8 cellular contexts compared by ENCODE assay signal in the genomic region with DNA sequence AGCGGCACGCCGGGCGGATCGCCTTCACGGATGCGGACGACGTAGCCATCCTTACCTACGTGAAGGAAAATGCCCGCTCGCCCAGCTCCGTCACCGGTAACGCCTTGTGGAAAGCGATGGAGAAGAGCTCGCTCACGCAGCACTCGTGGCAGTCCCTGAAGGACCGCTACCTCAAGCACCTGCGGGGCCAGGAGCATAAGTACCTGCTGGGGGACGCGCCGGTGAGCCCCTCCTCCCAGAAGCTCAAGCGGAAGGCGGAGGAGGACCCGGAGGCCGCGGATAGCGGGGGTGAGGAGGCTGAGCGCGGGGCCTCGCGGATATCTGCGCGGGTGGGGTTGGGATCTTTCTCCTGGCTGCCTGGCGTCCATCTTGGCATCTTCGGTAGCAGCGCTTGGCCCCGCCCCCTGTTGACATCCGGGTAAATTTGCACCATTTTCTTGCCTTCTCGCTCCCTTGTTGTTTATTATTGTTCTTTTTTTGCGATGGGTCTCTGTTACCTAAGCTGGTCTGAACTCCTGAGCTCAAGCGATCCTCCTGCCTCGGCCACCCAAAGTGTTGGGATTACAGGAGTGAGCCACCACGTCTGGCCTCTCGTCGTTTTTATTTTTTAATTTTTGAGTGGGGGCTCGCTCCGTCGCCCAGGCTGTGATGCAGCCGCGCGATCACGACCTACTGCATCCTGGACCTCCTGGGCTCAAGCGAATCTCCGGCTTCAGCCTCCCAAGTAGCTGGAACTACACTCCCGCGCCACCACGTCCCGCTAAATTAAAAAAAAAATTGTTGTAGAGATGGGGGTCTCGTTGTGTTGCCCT.
A peak's percentile ranks its signal among the peaks of the same experiment; 100 is the strongest.
DNase-seq lines count a peak whose midpoint lies in the region; ATAC-seq lines count a peak whose summit lies in the region.

No MANE protein-coding gene starts in this region.

- peak overlapping the region; percentile 91 for H3K4me3 ChIP-seq in ACC112 (ENCODE audit: low read depth, low read length)

- H3K4me1 ChIP-seq in ACC112 (ENCODE audit: control insufficient read depth, insufficient read depth, low read length, unreplicated experiment), result peaks cover 28% of the 10 kb centered on the region

- H3K36me3 ChIP-seq in ACC112 (ENCODE audit: insufficient read depth, low read length), result peaks cover 13% of the 10 kb centered on the region; the same call in 1 of the 2 replicates

- peak; percentile 41 for ATAC-seq in GM18867 (IDR thresholded peaks at IDR 0.05; ENCODE audit: unreplicated experiment)
- ATAC-seq in HG03095 (IDR thresholded peaks at IDR 0.05; ENCODE audit: unreplicated experiment), result peak; percentile 28

- H3K27me3 ChIP-seq in ACC112 (ENCODE audit: insufficient read depth, low read length), result no peaks in the 10 kb centered on the region

- DNase-seq in NCI-H226 (peak; percentile 55), cerebellar cortex (ENCODE audit: low spot score) (peak; percentile 83), kidney glomerular epithelial cell (lab: John Stamatoyannopoulos, UW) (peak; percentile 48)
- DNase-seq in activated CD4-positive, CD25-positive, alpha-beta regulatory T cell treated with anti-CD3 and anti-CD28 coated beads, Interleukin-2, amount 50 U/mL, for 72 hours, result peak; percentile 84
- DNase-seq in stimulated activated CD4-positive, alpha-beta T cell treated with anti-CD3 and anti-CD28 coated beads, Interleukin-15, amount 100 ng/mL, for 48 hours (ENCODE audit: low read depth in 2 of 2), result peak; percentile 65 to 81

- H3K79me2 ChIP-seq in ACC112 (ENCODE audit: control insufficient read depth, insufficient read depth, low read length, unreplicated experiment), result peaks cover 95% of the 10 kb centered on the region

- H3K27ac ChIP-seq in ACC112 (ENCODE audit: low read depth, low read length), result peak overlapping the region; percentile 76

- peak overlapping the region; percentile 98 for H2AFZ ChIP-seq in ACC112 (ENCODE audit: low read length, unreplicated experiment)

Comparison
In these comparisons a context has a peak if more than half of its experiments do, and no peak if none do; other contexts are left out.
1. Peak in every context shown above with its lines: DNase-seq, ATAC-seq, H3K4me3 ChIP-seq and H3K27ac ChIP-seq.